ENCODE assay signal across 8 cellular contexts in genomic region chr2:178761759-178762371, GRCh38. TPM values are rescaled to one million over a fixed set of nuclear protein-coding genes. Genes with fewer than 3 reads are reported as not detected.
A peak's percentile ranks its signal among the peaks of the same experiment; 100 is the strongest.
DNase-seq lines count a peak whose midpoint lies in the region; TF ChIP-seq lines count a peak whose summit lies in the region.

No MANE protein-coding gene starts in this region.

- no peaks in the 10 kb centered on the region for H3K9me3 ChIP-seq in OCI-LY1 (ENCODE audit: low read length)

- no peak overlapping the region for H3K4me2 ChIP-seq in OCI-LY1 (ENCODE audit: low read length)

- H4K20me1 ChIP-seq in OCI-LY1 (ENCODE audit: insufficient read depth, low read length) = no peaks in the 10 kb centered on the region

- H3K9ac ChIP-seq in OCI-LY1 (ENCODE audit: low read length) = no peak overlapping the region

- no peaks in the 10 kb centered on the region for H3K79me2 ChIP-seq in OCI-LY1 (ENCODE audit: insufficient read depth, low read length)

- peak; percentile 88 for TF ChIP-seq CTCF in OCI-LY1 (IDR thresholded peaks at IDR 0.05; ENCODE audit: low read length)

- no peak overlapping the region for H3K27ac ChIP-seq in OCI-LY1 (ENCODE audit: low read depth, low read length, poor library complexity, severe bottlenecking)

- no peaks in the 10 kb centered on the region for H3F3A ChIP-seq in OCI-LY1 (ENCODE audit: insufficient read depth, low read length)

- no peak overlapping the region for H3K4me3 ChIP-seq in OCI-LY1 (ENCODE audit: low read depth, low read length, poor library complexity, severe bottlenecking)

- DNase-seq in DMS79 treated with DMSO at 0.1 percent for 48 hours (lab: John Stamatoyannopoulos, UW) (peak; percentile 28), GM19240 (ENCODE audit: insufficient read length, low spot score) (peak; percentile 3), HS-5 (ENCODE audit: low read depth) (peak; percentile 56), myocyte (ENCODE audit: low read depth) (peak; percentile 46), middle frontal gyrus (ENCODE audit: extremely low spot score, low spot score) (no peak)
- DNase-seq in central memory CD4-positive, alpha-beta T cell = peak; percentile 5
- DNase-seq in activated CD8-positive, alpha-beta memory T cell treated with anti-CD3 and anti-CD28 coated beads for 24 hours = no peak

- H3K36me3 ChIP-seq in OCI-LY1 (ENCODE audit: insufficient read depth, low read length) = peaks cover 80% of the 10 kb centered on the region

- H3K9me2 ChIP-seq in OCI-LY1 (ENCODE audit: low read depth, low read length) = no peaks in the 10 kb centered on the region

- H3K4me1 ChIP-seq in OCI-LY1 (ENCODE audit: insufficient read depth, low read length, severe bottlenecking) = no peaks in the 10 kb centered on the region

- H3K27me3 ChIP-seq in OCI-LY1 (ENCODE audit: insufficient read depth, low read length) = no peaks in the 10 kb centered on the region

- no peak overlapping the region for H2AFZ ChIP-seq in OCI-LY1 (ENCODE audit: low read length)

RNA-seq across cellular contexts. Expression of gene TTN, which starts 45.4 kb away (rescaled TPM):
- 1,034 and 1,448 TPM in 2 replicates for total RNA-seq in myocyte
- polyA plus RNA-seq in myocyte (2012) = 45.2 TPM

Comparison
In these comparisons a context has a peak if more than half of its experiments do, and no peak if none do; other contexts are left out.
1. DNase-seq: peak in DMS79 treated with DMSO at 0.1 percent for 48 hours (single experiment), GM19240 (single experiment), HS-5 (single experiment), central memory CD4-positive, alpha-beta T cell (single experiment) and myocyte (single experiment); none in middle frontal gyrus (single experiment) and activated CD8-positive, alpha-beta memory T cell treated with anti-CD3 and anti-CD28 coated beads for 24 hours (single experiment).